Comparison of ENCODE assay signal across 10 cellular contexts in genomic region chr2:105969552-105969951, GRCh38.
DNase-seq lines count a peak whose midpoint lies in the region; ATAC-seq and TF ChIP-seq lines count a peak whose summit lies in the region.
"Had no signal": no experiment of that assay in that cellular context is flagged by ENCODE, and none has a peak within 500 bp of the region (broad histone marks: within the 10 kb centered on the region; RNA-seq: fewer than 3 reads in every experiment).

No MANE protein-coding gene starts in this region.

- H3K27me3 Mint-ChIP-seq in activated CD4-positive, alpha-beta T cell treated with anti-CD3 and anti-CD28 coated beads, Interleukin-2, amount 10 ng/mL, durations not matched to agents 7 days and 5 days, result no peaks in the 10 kb centered on the region
- H3K27me3 Mint-ChIP-seq in activated CD8-positive, alpha-beta T cell treated with anti-CD3 and anti-CD28 coated beads for 36 hours, result no peaks in the 10 kb centered on the region
- H3K27me3 Mint-ChIP-seq in neural crest cell (ENCODE audit: low read depth), result peaks cover 1% of the 10 kb centered on the region
- H3K27me3 Mint-ChIP-seq: central memory CD8-positive, alpha-beta T cell had no signal

- H3K9me3 Mint-ChIP-seq in activated CD4-positive, alpha-beta T cell treated with anti-CD3 and anti-CD28 coated beads, Interleukin-2, amount 10 ng/mL, durations not matched to agents 7 days and 5 days, result no peaks in the 10 kb centered on the region
- H3K9me3 Mint-ChIP-seq in activated CD8-positive, alpha-beta T cell treated with anti-CD3 and anti-CD28 coated beads for 36 hours, result peaks cover 4% of the 10 kb centered on the region
- H3K9me3 Mint-ChIP-seq in neural crest cell, result peaks cover 10% of the 10 kb centered on the region
- H3K9me3 Mint-ChIP-seq: central memory CD8-positive, alpha-beta T cell had no signal

- CTCF ChIA-PET in activated CD4-positive, alpha-beta T cell treated with anti-CD3 and anti-CD28 coated beads, Interleukin-2, amount 10 ng/mL, durations not matched to agents 7 days and 5 days (lab: Charles Lee), result interaction anchor here (0.7 kb wide), 1 partner anchor 245 kb away, joined by 3 read pairs; no protein-coding TSS in a partner anchor
- CTCF ChIA-PET in activated CD8-positive, alpha-beta T cell treated with anti-CD3 and anti-CD28 coated beads for 36 hours (lab: Charles Lee), result interaction anchor here (0.9 to 1.1 kb wide), 2 partner anchors 8 to 15 kb away, joined by 3 to 4 read pairs; no protein-coding TSS in a partner anchor

- ATAC-seq in activated CD8-positive, alpha-beta T cell treated with anti-CD3 and anti-CD28 coated beads for 36 hours, result peak; percentile 77
- ATAC-seq in GM21423 (IDR thresholded peaks at IDR 0.05; ENCODE audit: unreplicated experiment), result no peak
- ATAC-seq in Right ventricle myocardium superior (ENCODE audit: poor library complexity), result no peak
- ATAC-seq: lower lobe of right lung had no signal

- peaks cover 10% of the 10 kb centered on the region for H3K4me1 Mint-ChIP-seq in activated CD4-positive, alpha-beta T cell treated with anti-CD3 and anti-CD28 coated beads, Interleukin-2, amount 10 ng/mL, durations not matched to agents 7 days and 5 days
- peaks cover 24% of the 10 kb centered on the region for H3K4me1 Mint-ChIP-seq in activated CD8-positive, alpha-beta T cell treated with anti-CD3 and anti-CD28 coated beads for 36 hours (ENCODE audit: low read depth)
- H3K4me1 Mint-ChIP-seq in neural crest cell, result no peaks in the 10 kb centered on the region

- H3K4me3 Mint-ChIP-seq in activated CD4-positive, alpha-beta T cell treated with anti-CD3 and anti-CD28 coated beads, Interleukin-2, amount 10 ng/mL, durations not matched to agents 7 days and 5 days, result no peak overlapping the region
- no peak overlapping the region for H3K4me3 Mint-ChIP-seq in activated CD8-positive, alpha-beta T cell treated with anti-CD3 and anti-CD28 coated beads for 36 hours
- no peak overlapping the region for H3K4me3 Mint-ChIP-seq in neural crest cell
- H3K4me3 Mint-ChIP-seq: central memory CD8-positive, alpha-beta T cell had no signal

- peak; percentile 69 for TF ChIP-seq CTCF in activated CD8-positive, alpha-beta T cell treated with anti-CD3 and anti-CD28 coated beads for 36 hours (IDR thresholded peaks at IDR 0.05)
- TF ChIP-seq CTCF in neural crest cell (conservative IDR thresholded peaks at IDR 0.05), result peak; percentile 60

- intact Hi-C loops in activated CD8-positive, alpha-beta T cell treated with anti-CD3 and anti-CD28 coated beads for 36 hours (cut with micrococcal nuclease), result no loop called here
- intact Hi-C loops in Right ventricle myocardium superior (cut with DNase I), result no loop called here

- H3K27ac Mint-ChIP-seq in activated CD4-positive, alpha-beta T cell treated with anti-CD3 and anti-CD28 coated beads, Interleukin-2, amount 10 ng/mL, durations not matched to agents 7 days and 5 days, result no peak overlapping the region
- no peak overlapping the region for H3K27ac Mint-ChIP-seq in activated CD8-positive, alpha-beta T cell treated with anti-CD3 and anti-CD28 coated beads for 36 hours
- H3K27ac Mint-ChIP-seq in neural crest cell (ENCODE audit: unreplicated experiment), result no peak overlapping the region

- POLR2A ChIA-PET in activated CD4-positive, alpha-beta T cell treated with anti-CD3 and anti-CD28 coated beads, Interleukin-2, amount 10 ng/mL, durations not matched to agents 7 days and 5 days (lab: Charles Lee), result no interaction called here
- POLR2A ChIA-PET in activated CD8-positive, alpha-beta T cell treated with anti-CD3 and anti-CD28 coated beads for 36 hours (lab: Charles Lee), result no interaction called here

- peak; percentile 38 for DNase-seq in activated CD4-positive, alpha-beta T cell treated with anti-CD3 and anti-CD28 coated beads for 48 hours
- DNase-seq in activated CD4-positive, alpha-beta T cell treated with anti-CD3 and anti-CD28 coated beads, Interleukin-2, amount 10 ng/mL, durations not matched to agents 7 days and 5 days, result no peak
- DNase-seq in Kasumi-1 (lab: John Stamatoyannopoulos, UW), result peak; percentile 26 to 30
- DNase-seq in activated CD8-positive, alpha-beta T cell treated with anti-CD3 and anti-CD28 coated beads for 36 hours, result peak; percentile 32
- DNase-seq in neural crest cell (ENCODE audit: low read depth, low spot score), result peak; percentile 26
- no peak for DNase-seq in NCI-H1436 (lab: John Stamatoyannopoulos, UW)
- DNase-seq in Right ventricle myocardium superior, result no peak
- DNase-seq: lower lobe of right lung had no signal

- no peaks in the 10 kb centered on the region for H3K36me3 Mint-ChIP-seq in activated CD4-positive, alpha-beta T cell treated with anti-CD3 and anti-CD28 coated beads, Interleukin-2, amount 10 ng/mL, durations not matched to agents 7 days and 5 days (ENCODE audit: low read depth)
- H3K36me3 Mint-ChIP-seq in activated CD8-positive, alpha-beta T cell treated with anti-CD3 and anti-CD28 coated beads for 36 hours (ENCODE audit: low read depth), result no peaks in the 10 kb centered on the region
- no peaks in the 10 kb centered on the region for H3K36me3 Mint-ChIP-seq in neural crest cell (ENCODE audit: low read depth)

Comparison
In these comparisons a context has a peak if more than half of its experiments do, and no peak if none do; other contexts are left out.
1. DNase-seq: peak in activated CD4-positive, alpha-beta T cell treated with anti-CD3 and anti-CD28 coated beads for 48 hours (single experiment), Kasumi-1 (2 of 2), activated CD8-positive, alpha-beta T cell treated with anti-CD3 and anti-CD28 coated beads for 36 hours (single experiment) and neural crest cell (single experiment); none in activated CD4-positive, alpha-beta T cell treated with anti-CD3 and anti-CD28 coated beads, Interleukin-2, amount 10 ng/mL, durations not matched to agents 7 days and 5 days (single experiment), NCI-H1436 (single experiment) and Right ventricle myocardium superior (single experiment).